17 cellular contexts compared by ENCODE assay signal in genomic region chr11:123576082-123576481, GRCh38.
"Had no signal": no experiment of that assay in that cellular context is flagged by ENCODE, and none has a peak within 500 bp of the region (broad histone marks: within the 10 kb centered on the region; RNA-seq: fewer than 3 reads in every experiment).

No MANE protein-coding gene starts in this region.

- H3K27me3 ChIP-seq: cardiac muscle cell, heart left ventricle, neural progenitor cell, ovary, right lobe of liver had no signal

- H3K4me3 Mint-ChIP-seq: mesothelial cell of epicardium, neural progenitor cell had no signal

- H2AFZ ChIP-seq: neural progenitor cell had no signal

- H3K27ac Mint-ChIP-seq: mesothelial cell of epicardium, neural progenitor cell had no signal

- H3K4me2 ChIP-seq: neural progenitor cell had no signal

- H3K9me3 Mint-ChIP-seq: mesothelial cell of epicardium, neural progenitor cell had no signal

- ATAC-seq: activated CD4-positive, CD25-positive, alpha-beta regulatory T cell treated with anti-CD3 and anti-CD28 coated beads, Interleukin-2, amount 50 U/mL, for 24 hours; foreskin keratinocyte; heart left ventricle; lower lobe of right lung; right lobe of liver had no signal

- H3K36me3 ChIP-seq: cardiac muscle cell, heart left ventricle, lower lobe of right lung, neural progenitor cell, ovary, right lobe of liver, stomach, thoracic aorta had no signal

- DNase-seq: activated CD4-positive, alpha-beta T cell treated with anti-CD3 and anti-CD28 coated beads, Interleukin-2, amount 50 U/mL, for 4 hours; activated naive CD4-positive, alpha-beta T cell treated with anti-CD3 and anti-CD28 coated beads, Interleukin-2, amount 50 U/mL, for 16 hours; effector CD4-positive, alpha-beta T cell; foreskin keratinocyte; heart left ventricle; lower lobe of right lung; ovary; right lobe of liver; stomach; SW 1271; T-helper 9 cell had no signal

- H3K27ac ChIP-seq: cardiac muscle cell, coronary artery, foreskin keratinocyte, heart left ventricle, lower lobe of right lung, neural progenitor cell, ovary, right lobe of liver, stomach, thoracic aorta had no signal

- H3K4me1 ChIP-seq: foreskin keratinocyte, lower lobe of right lung, right lobe of liver had no signal

- H3K9me3 ChIP-seq: heart left ventricle, lower lobe of right lung, ovary, right lobe of liver, stomach, thoracic aorta had no signal

- H3K4me3 ChIP-seq: cardiac muscle cell, coronary artery, heart left ventricle, lower lobe of right lung, neural progenitor cell, ovary, right lobe of liver, stomach, thoracic aorta had no signal

- H3K36me3 Mint-ChIP-seq: mesothelial cell of epicardium, neural progenitor cell had no signal

- H3K9ac ChIP-seq: neural progenitor cell had no signal
